ENCODE assay signal across 6 cellular contexts in the genomic region with DNA sequence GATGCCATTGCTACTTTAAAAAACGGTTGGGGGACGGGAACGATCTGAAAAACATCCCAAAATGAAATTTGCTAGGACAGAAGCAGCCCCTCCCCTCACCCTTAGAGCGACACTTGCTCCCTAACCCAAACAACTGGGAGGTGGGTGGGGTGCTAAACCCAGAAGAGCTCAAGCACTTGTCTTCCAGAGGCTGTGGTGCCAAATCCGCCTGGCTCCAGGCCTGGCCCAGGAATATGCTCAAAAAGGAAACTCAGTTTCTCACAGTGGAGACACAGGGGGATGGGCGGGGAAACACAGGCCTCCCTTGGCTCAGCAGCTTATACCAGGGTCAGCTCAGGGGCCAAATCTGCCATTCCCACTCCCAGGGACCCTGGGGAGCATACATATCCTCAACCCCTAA. TPM values are rescaled to one million over a fixed set of nuclear protein-coding genes. Genes with fewer than 3 reads are reported as not detected.
DNase-seq lines count a peak whose midpoint lies in the region; ATAC-seq and TF ChIP-seq lines count a peak whose summit lies in the region.

No MANE protein-coding gene starts in this region.

- DNase-seq in M059J (ENCODE audit: low read depth) (peak; percentile 29), progenitor cell of endocrine pancreas (ENCODE audit: low spot score, unreplicated experiment) (no peak), inferior parietal cortex (ENCODE audit: extremely low spot score) (no peak)

- peaks cover 6 to 14% of the 10 kb centered on the region in 2 donors for H3K36me3 ChIP-seq in duodenal mucosa (ENCODE audit: control insufficient read depth in 1 of 2, insufficient read depth in 2 of 2, low read length in 2 of 2)

- no peak for TF ChIP-seq CTCF in progenitor cell of endocrine pancreas (IDR thresholded peaks at IDR 0.05; ENCODE audit: unreplicated experiment)

- peaks cover 49 to 58% of the 10 kb centered on the region in 2 donors for H3K4me1 ChIP-seq in duodenal mucosa (ENCODE audit: control insufficient read depth in 1 of 2, insufficient read depth in 2 of 2, low read length in 2 of 2)

- ATAC-seq in HG02588 (IDR thresholded peaks at IDR 0.05; ENCODE audit: unreplicated experiment) (no peak), HG02885 (IDR thresholded peaks at IDR 0.05; ENCODE audit: poor library complexity, unreplicated experiment) (no peak)

- peaks cover 45% of the 10 kb centered on the region for H3K4me1 Mint-ChIP-seq in progenitor cell of endocrine pancreas (ENCODE audit: low read depth)

- no peaks in the 10 kb centered on the region for H3K27me3 Mint-ChIP-seq in progenitor cell of endocrine pancreas

- H3K4me3 ChIP-seq in duodenal mucosa (ENCODE audit: low read depth in 1 of 2, low read length in 2 of 2) = peak overlapping the region; percentile 72 to 82

- no peaks in the 10 kb centered on the region for H3K9me3 Mint-ChIP-seq in progenitor cell of endocrine pancreas (ENCODE audit: low read depth)

- peak overlapping the region; percentile 61 to 79 for H3K9ac ChIP-seq in duodenal mucosa (ENCODE audit: low read depth in 1 of 2, low read length in 2 of 2)

- no peaks in the 10 kb centered on the region for H3K36me3 Mint-ChIP-seq in progenitor cell of endocrine pancreas (ENCODE audit: insufficient read depth)

- H3K27ac ChIP-seq in duodenal mucosa (ENCODE audit: low read depth, low read length) = no peak overlapping the region

- H3K27ac Mint-ChIP-seq in progenitor cell of endocrine pancreas = peak overlapping the region; percentile 98

- no peaks in the 10 kb centered on the region for H3K9me3 ChIP-seq in duodenal mucosa (ENCODE audit: control insufficient read depth in 1 of 2, low read length in 2 of 2)

- H3K27me3 ChIP-seq in duodenal mucosa (ENCODE audit: control insufficient read depth in 1 of 2, insufficient read depth in 2 of 2, low read length in 2 of 2) = no peaks in the 10 kb centered on the region

- peak overlapping the region; percentile 84 for H3K4me3 Mint-ChIP-seq in progenitor cell of endocrine pancreas (ENCODE audit: low read depth)

RNA-seq across cellular contexts. Expression of gene PBXIP1, which starts 0.7 kb away (rescaled TPM):
- total RNA-seq in M059J (2014; rRNA removed; shearing (Covaris generic)) = 66.7 and 97.9 TPM in 2 replicates
- total RNA-seq in progenitor cell of endocrine pancreas = 69.1 and 69.5 TPM in 2 replicates

RNA-seq across cellular contexts. Expression of gene PYGO2, which starts 5.0 kb away (rescaled TPM):
- total RNA-seq in M059J (2014; rRNA removed; shearing (Covaris generic)) = 27.5 and 41.7 TPM in 2 replicates
- total RNA-seq in progenitor cell of endocrine pancreas = 49.1 and 52.7 TPM in 2 replicates

RNA-seq across cellular contexts. Expression of gene SHC1, which starts 14.0 kb away (rescaled TPM):
- 64.4 and 84.5 TPM in 2 replicates for total RNA-seq in M059J (2014; rRNA removed; shearing (Covaris generic))
- total RNA-seq in progenitor cell of endocrine pancreas = 43.3 and 54.7 TPM in 2 replicates

RNA-seq across cellular contexts. Expression of gene CKS1B, which starts 17.9 kb away (rescaled TPM):
- total RNA-seq in M059J (2014; rRNA removed; shearing (Covaris generic)) = 338 TPM in 2 replicates
- total RNA-seq in progenitor cell of endocrine pancreas = 78.7 and 85.8 TPM in 2 replicates

RNA-seq across cellular contexts. Expression of gene PMVK, which starts 20.0 kb away (rescaled TPM):
- 5.5 and 6.2 TPM in 2 replicates for total RNA-seq in M059J (2014; rRNA removed; shearing (Covaris generic))
- total RNA-seq in progenitor cell of endocrine pancreas = 26.3 and 26.9 TPM in 2 replicates
